In the genomic region with DNA sequence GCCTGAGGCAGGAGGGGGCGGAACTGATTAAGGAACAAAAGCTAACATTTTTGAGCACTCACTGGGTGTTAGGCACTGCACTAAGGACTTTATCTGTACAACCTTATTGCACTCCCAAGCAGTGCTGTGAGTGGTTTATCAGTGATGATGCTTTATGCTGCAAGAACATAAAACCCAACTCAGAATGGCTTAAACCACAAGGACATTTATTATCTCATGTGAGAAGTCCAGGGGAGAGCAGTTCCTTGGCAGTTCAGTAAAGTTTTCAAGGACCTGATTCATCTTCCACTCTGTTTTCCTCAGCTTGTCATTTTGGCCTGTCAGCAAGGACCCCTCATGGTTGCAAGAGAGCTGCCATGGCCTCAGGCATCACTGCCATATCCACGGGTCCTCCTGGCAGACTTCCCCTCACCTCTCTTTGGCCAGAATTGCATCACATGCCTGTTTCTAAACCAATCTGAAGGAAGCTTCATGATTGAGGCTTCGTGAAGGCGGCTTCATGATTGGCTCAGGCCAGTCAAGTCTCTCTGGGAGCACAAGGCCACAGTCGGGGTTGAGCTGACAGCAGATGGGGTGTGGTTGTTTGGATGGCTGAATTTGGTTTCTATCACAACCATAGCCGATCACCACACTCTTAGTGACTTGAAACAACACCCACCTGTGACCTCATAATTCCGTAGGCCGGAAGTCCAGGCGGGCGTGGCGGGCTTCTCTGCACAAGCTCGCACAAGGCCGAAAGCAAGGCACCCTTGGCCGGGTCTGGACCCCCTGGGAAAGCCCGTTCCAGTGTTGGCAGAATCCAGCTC, we compare ENCODE assay signal across 1 cellular context.
TF ChIP-seq lines count a peak whose summit lies in the region.

No MANE protein-coding gene starts in this region.

TF ChIP-seq in K562, 482 proteins besides CTCF, POLR2A, EP300 and RAD21 (continued from another document and continues in another):
- no peak for TF ChIP-seq ZBTB34 (CRISPR knock-in tag; IDR thresholded peaks at IDR 0.05)
- TF ChIP-seq FOSL1 (tag; conservative IDR thresholded peaks at IDR 0.05): 0 out of 2 replicates have a peak, but pooled peaks have one; percentile 22
- TF ChIP-seq ATF7 (IDR thresholded peaks at IDR 0.05): peak; percentile 35; the same call in 1 of the 2 replicates
- TF ChIP-seq ZNF140 (CRISPR knock-in tag; IDR thresholded peaks at IDR 0.05): no peak
- no peak for TF ChIP-seq ZBTB43 (CRISPR knock-in tag; IDR thresholded peaks at IDR 0.05)
- TF ChIP-seq, protein P1, sequence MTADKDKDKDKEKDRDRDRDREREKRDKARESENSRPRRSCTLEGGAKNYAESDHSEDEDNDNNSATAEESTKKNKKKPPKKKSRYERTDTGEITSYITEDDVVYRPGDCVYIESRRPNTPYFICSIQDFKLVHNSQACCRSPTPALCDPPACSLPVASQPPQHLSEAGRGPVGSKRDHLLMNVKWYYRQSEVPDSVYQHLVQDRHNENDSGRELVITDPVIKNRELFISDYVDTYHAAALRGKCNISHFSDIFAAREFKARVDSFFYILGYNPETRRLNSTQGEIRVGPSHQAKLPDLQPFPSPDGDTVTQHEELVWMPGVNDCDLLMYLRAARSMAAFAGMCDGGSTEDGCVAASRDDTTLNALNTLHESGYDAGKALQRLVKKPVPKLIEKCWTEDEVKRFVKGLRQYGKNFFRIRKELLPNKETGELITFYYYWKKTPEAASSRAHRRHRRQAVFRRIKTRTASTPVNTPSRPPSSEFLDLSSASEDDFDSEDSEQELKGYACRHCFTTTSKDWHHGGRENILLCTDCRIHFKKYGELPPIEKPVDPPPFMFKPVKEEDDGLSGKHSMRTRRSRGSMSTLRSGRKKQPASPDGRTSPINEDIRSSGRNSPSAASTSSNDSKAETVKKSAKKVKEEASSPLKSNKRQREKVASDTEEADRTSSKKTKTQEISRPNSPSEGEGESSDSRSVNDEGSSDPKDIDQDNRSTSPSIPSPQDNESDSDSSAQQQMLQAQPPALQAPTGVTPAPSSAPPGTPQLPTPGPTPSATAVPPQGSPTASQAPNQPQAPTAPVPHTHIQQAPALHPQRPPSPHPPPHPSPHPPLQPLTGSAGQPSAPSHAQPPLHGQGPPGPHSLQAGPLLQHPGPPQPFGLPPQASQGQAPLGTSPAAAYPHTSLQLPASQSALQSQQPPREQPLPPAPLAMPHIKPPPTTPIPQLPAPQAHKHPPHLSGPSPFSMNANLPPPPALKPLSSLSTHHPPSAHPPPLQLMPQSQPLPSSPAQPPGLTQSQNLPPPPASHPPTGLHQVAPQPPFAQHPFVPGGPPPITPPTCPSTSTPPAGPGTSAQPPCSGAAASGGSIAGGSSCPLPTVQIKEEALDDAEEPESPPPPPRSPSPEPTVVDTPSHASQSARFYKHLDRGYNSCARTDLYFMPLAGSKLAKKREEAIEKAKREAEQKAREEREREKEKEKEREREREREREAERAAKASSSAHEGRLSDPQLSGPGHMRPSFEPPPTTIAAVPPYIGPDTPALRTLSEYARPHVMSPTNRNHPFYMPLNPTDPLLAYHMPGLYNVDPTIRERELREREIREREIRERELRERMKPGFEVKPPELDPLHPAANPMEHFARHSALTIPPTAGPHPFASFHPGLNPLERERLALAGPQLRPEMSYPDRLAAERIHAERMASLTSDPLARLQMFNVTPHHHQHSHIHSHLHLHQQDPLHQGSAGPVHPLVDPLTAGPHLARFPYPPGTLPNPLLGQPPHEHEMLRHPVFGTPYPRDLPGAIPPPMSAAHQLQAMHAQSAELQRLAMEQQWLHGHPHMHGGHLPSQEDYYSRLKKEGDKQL (CRISPR knock-in tag; IDR thresholded peaks at IDR 0.05; ENCODE audit: borderline replicate concordance): 0 out of 2 replicates have a peak, but pooled peaks have one; percentile 18
- peak; percentile 31; the same call in 1 of the 2 replicates for TF ChIP-seq CTBP1 (IDR thresholded peaks at IDR 0.05; ENCODE audit: borderline replicate concordance)
- TF ChIP-seq HSF4 (CRISPR knock-in tag; IDR thresholded peaks at IDR 0.05; ENCODE audit: borderline replicate concordance): no peak
- TF ChIP-seq HIVEP1 (CRISPR knock-in tag; IDR thresholded peaks at IDR 0.05): no peak
- TF ChIP-seq SOX6 (IDR thresholded peaks at IDR 0.05): peak; percentile 80
- peak; percentile 80 for TF ChIP-seq NCOR1 (IDR thresholded peaks at IDR 0.05)
- TF ChIP-seq CREB3L1 (IDR thresholded peaks at IDR 0.05; ENCODE audit: borderline replicate concordance, low read depth): no peak
- TF ChIP-seq RFX1 (IDR thresholded peaks at IDR 0.05): no peak
- TF ChIP-seq TBL1XR1 (IDR thresholded peaks at IDR 0.05; ENCODE audit: low read length in 2 of 2): peak in 1 of 2 experiments; percentile 53; a peak in 1 of 4 replicates
- no peak for TF ChIP-seq PTRF (tag; IDR thresholded peaks at IDR 0.05)
- TF ChIP-seq ELF1 (tag; IDR thresholded peaks at IDR 0.05): peak; percentile 31; the same call in 1 of the 2 replicates
- TF ChIP-seq BRD9 (IDR thresholded peaks at IDR 0.05; ENCODE audit: low read depth, partially characterized antibody): no peak
- TF ChIP-seq JUND (IDR thresholded peaks at IDR 0.05; ENCODE audit: borderline replicate concordance, low read depth, low read length): peak; percentile 51; the same call in 1 of the 2 replicates
- peak; percentile 40; the same call in 2 of the 3 replicates for TF ChIP-seq JUND (tag; IDR thresholded peaks at IDR 0.05; ENCODE audit: borderline replicate concordance, low read depth, low read length)
- peak; percentile 59; the same call in 1 of the 2 replicates for TF ChIP-seq ZKSCAN1 (IDR thresholded peaks at IDR 0.05; ENCODE audit: low read depth, low read length)
- no peak for TF ChIP-seq CBFB (CRISPR knock-in tag; IDR thresholded peaks at IDR 0.05)
- no peak for TF ChIP-seq COPS2 (conservative IDR thresholded peaks at IDR 0.05)
- TF ChIP-seq ATF1 (CRISPR knock-in tag; IDR thresholded peaks at IDR 0.05): no peak
- TF ChIP-seq ATF1 (tag; IDR thresholded peaks at IDR 0.05): peak; percentile 64
- no peak for TF ChIP-seq PHF8 (IDR thresholded peaks at IDR 0.05; ENCODE audit: borderline replicate concordance, low read length)
- no peak for TF ChIP-seq SUPT5H (IDR thresholded peaks at IDR 0.05)
- TF ChIP-seq HMBOX1 (IDR thresholded peaks at IDR 0.05): 0 out of 2 replicates have a peak, but pooled peaks have one; percentile 42
- peak; percentile 71; the same call in 1 of the 2 replicates for TF ChIP-seq RAD51 (IDR thresholded peaks at IDR 0.05; ENCODE audit: borderline replicate concordance, low read depth)
- TF ChIP-seq, protein P2, sequence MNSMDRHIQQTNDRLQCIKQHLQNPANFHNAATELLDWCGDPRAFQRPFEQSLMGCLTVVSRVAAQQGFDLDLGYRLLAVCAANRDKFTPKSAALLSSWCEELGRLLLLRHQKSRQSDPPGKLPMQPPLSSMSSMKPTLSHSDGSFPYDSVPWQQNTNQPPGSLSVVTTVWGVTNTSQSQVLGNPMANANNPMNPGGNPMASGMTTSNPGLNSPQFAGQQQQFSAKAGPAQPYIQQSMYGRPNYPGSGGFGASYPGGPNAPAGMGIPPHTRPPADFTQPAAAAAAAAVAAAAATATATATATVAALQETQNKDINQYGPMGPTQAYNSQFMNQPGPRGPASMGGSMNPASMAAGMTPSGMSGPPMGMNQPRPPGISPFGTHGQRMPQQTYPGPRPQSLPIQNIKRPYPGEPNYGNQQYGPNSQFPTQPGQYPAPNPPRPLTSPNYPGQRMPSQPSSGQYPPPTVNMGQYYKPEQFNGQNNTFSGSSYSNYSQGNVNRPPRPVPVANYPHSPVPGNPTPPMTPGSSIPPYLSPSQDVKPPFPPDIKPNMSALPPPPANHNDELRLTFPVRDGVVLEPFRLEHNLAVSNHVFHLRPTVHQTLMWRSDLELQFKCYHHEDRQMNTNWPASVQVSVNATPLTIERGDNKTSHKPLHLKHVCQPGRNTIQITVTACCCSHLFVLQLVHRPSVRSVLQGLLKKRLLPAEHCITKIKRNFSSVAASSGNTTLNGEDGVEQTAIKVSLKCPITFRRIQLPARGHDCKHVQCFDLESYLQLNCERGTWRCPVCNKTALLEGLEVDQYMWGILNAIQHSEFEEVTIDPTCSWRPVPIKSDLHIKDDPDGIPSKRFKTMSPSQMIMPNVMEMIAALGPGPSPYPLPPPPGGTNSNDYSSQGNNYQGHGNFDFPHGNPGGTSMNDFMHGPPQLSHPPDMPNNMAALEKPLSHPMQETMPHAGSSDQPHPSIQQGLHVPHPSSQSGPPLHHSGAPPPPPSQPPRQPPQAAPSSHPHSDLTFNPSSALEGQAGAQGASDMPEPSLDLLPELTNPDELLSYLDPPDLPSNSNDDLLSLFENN (IDR thresholded peaks at IDR 0.05; ENCODE audit: low read depth in 2 of 2, low read length in 2 of 2): peak in 1 of 2 experiments; percentile 60; a peak in 1 of 4 replicates
- TF ChIP-seq CBFA2T3 (IDR thresholded peaks at IDR 0.05): peak; percentile 94
- TF ChIP-seq, protein P3, sequence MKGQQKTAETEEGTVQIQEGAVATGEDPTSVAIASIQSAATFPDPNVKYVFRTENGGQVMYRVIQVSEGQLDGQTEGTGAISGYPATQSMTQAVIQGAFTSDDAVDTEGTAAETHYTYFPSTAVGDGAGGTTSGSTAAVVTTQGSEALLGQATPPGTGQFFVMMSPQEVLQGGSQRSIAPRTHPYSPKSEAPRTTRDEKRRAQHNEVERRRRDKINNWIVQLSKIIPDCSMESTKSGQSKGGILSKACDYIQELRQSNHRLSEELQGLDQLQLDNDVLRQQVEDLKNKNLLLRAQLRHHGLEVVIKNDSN (CRISPR knock-in tag; IDR thresholded peaks at IDR 0.05): peak; percentile 94
- TF ChIP-seq TCF3 (CRISPR knock-in tag; IDR thresholded peaks at IDR 0.05): peak; percentile 93
- no peak for TF ChIP-seq ZNF717 (CRISPR knock-in tag; IDR thresholded peaks at IDR 0.05)
- peak; percentile 91 for TF ChIP-seq HLTF (IDR thresholded peaks at IDR 0.05)
- TF ChIP-seq CCNT2 (IDR thresholded peaks at IDR 0.05; ENCODE audit: borderline replicate concordance, extremely low read depth, insufficient read length, low read depth, low read length): peak; percentile 60
- TF ChIP-seq CREB3 (tag; conservative IDR thresholded peaks at IDR 0.05; ENCODE audit: low read depth): no peak
- TF ChIP-seq, protein P4, sequence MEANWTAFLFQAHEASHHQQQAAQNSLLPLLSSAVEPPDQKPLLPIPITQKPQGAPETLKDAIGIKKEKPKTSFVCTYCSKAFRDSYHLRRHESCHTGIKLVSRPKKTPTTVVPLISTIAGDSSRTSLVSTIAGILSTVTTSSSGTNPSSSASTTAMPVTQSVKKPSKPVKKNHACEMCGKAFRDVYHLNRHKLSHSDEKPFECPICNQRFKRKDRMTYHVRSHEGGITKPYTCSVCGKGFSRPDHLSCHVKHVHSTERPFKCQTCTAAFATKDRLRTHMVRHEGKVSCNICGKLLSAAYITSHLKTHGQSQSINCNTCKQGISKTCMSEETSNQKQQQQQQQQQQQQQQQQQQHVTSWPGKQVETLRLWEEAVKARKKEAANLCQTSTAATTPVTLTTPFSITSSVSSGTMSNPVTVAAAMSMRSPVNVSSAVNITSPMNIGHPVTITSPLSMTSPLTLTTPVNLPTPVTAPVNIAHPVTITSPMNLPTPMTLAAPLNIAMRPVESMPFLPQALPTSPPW (CRISPR knock-in tag; IDR thresholded peaks at IDR 0.05): peak; percentile 44
- TF ChIP-seq, protein P5, sequence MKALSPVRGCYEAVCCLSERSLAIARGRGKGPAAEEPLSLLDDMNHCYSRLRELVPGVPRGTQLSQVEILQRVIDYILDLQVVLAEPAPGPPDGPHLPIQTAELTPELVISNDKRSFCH (CRISPR knock-in tag; IDR thresholded peaks at IDR 0.05): no peak
- TF ChIP-seq, protein P5 (tag; IDR thresholded peaks at IDR 0.05): 0 out of 2 replicates have a peak, but pooled peaks have one; percentile 62
- peak; percentile 49; the same call in 1 of the 2 replicates for TF ChIP-seq SP1 (CRISPR knock-in tag; IDR thresholded peaks at IDR 0.05)
